In genomic region chr12:1911598-1912575, GRCh38 we compare ENCODE assay signal across 13 cellular contexts. TPM values are rescaled to one million over a fixed set of nuclear protein-coding genes. Genes with fewer than 3 reads are reported as not detected.
A peak's percentile ranks its signal among the peaks of the same experiment; 100 is the strongest.
DNase-seq lines count a peak whose midpoint lies in the region; ATAC-seq and TF ChIP-seq lines count a peak whose summit lies in the region.
"Had no signal": no experiment of that assay in that cellular context is flagged by ENCODE, and none has a peak within 500 bp of the region (broad histone marks: within the 10 kb centered on the region; RNA-seq: fewer than 3 reads in every experiment).

No MANE protein-coding gene starts in this region.

- peaks cover 23% of the 10 kb centered on the region for H3K4me1 Mint-ChIP-seq in activated T-cell treated with anti-CD3 and anti-CD28 coated beads, Interleukin-2, amount 50 U/mL, for 72 hours (ENCODE audit: low read depth)
- H3K4me1 Mint-ChIP-seq in T-helper 2 cell treated with Interferon-gamma antibody and Interleukin-4, amounts not matched to agents 5 μg/mL and 100 μg/mL, for 36 hours (ENCODE audit: low read depth) = peaks cover 20% of the 10 kb centered on the region

- H3K27me3 Mint-ChIP-seq in activated T-cell treated with anti-CD3 and anti-CD28 coated beads, Interleukin-2, amount 50 U/mL, for 72 hours (ENCODE audit: low read depth) = peaks cover 7% of the 10 kb centered on the region
- H3K27me3 Mint-ChIP-seq in T-helper 2 cell treated with Interferon-gamma antibody and Interleukin-4, amounts not matched to agents 5 μg/mL and 100 μg/mL, for 36 hours (ENCODE audit: low read depth) = peaks cover 18% of the 10 kb centered on the region
- H3K27me3 Mint-ChIP-seq: CD4-positive, CD25-positive, alpha-beta regulatory T cell had no signal

- H3K9me3 ChIP-seq in gastroesophageal sphincter = peaks cover 0 to 5% (median 0%) of the 10 kb centered on the region in 3 donors
- H3K9me3 ChIP-seq: ascending aorta had no signal

- TF ChIP-seq POLR2A in gastroesophageal sphincter (IDR thresholded peaks at IDR 0.05) = no peak

- H3K4me1 ChIP-seq in gastroesophageal sphincter = peaks cover 0 to 12% (median 0%) of the 10 kb centered on the region in 3 donors
- H3K4me1 ChIP-seq: ascending aorta had no signal

- peaks cover 0 to 4% of the 10 kb centered on the region in 2 donors for H3K9me3 Mint-ChIP-seq in activated T-cell treated with anti-CD3 and anti-CD28 coated beads, Interleukin-2, amount 50 U/mL, for 72 hours
- H3K9me3 Mint-ChIP-seq in T-helper 2 cell treated with Interferon-gamma antibody and Interleukin-4, amounts not matched to agents 5 μg/mL and 100 μg/mL, for 36 hours = peaks cover 1% of the 10 kb centered on the region

- no peaks in the 10 kb centered on the region for H3K36me3 Mint-ChIP-seq in activated T-cell treated with anti-CD3 and anti-CD28 coated beads, Interleukin-2, amount 50 U/mL, for 72 hours (ENCODE audit: insufficient read depth in 2 of 2)
- no peaks in the 10 kb centered on the region for H3K36me3 Mint-ChIP-seq in T-helper 2 cell treated with Interferon-gamma antibody and Interleukin-4, amounts not matched to agents 5 μg/mL and 100 μg/mL, for 36 hours (ENCODE audit: low read depth)

- H3K27ac Mint-ChIP-seq in activated T-cell treated with anti-CD3 and anti-CD28 coated beads, Interleukin-2, amount 50 U/mL, for 72 hours = no peak overlapping the region
- no peak overlapping the region for H3K27ac Mint-ChIP-seq in T-helper 2 cell treated with Interferon-gamma antibody and Interleukin-4, amounts not matched to agents 5 μg/mL and 100 μg/mL, for 36 hours
- H3K27ac Mint-ChIP-seq: CD4-positive, CD25-positive, alpha-beta regulatory T cell had no signal

- no peak overlapping the region for H3K4me3 Mint-ChIP-seq in activated T-cell treated with anti-CD3 and anti-CD28 coated beads, Interleukin-2, amount 50 U/mL, for 72 hours
- H3K4me3 Mint-ChIP-seq in T-helper 2 cell treated with Interferon-gamma antibody and Interleukin-4, amounts not matched to agents 5 μg/mL and 100 μg/mL, for 36 hours = no peak overlapping the region
- H3K4me3 Mint-ChIP-seq: CD4-positive, CD25-positive, alpha-beta regulatory T cell; naive B cell had no signal

- no peak for TF ChIP-seq EP300 in gastroesophageal sphincter (IDR thresholded peaks at IDR 0.05)

- no peak for ATAC-seq in activated T-cell treated with anti-CD3 and anti-CD28 coated beads, Interleukin-2, amount 50 U/mL, for 72 hours (replicated peaks in 1 of 2)
- no peak for ATAC-seq in HG02938 (IDR thresholded peaks at IDR 0.05; ENCODE audit: unreplicated experiment)
- no peak for ATAC-seq in gastroesophageal sphincter

- WGBS in gastroesophageal sphincter (ENCODE audit: low coverage in 1 of 2), 2 donors = 90 to 95% methylated on average over 3 to 5 of the region's 16 CpGs

- H3K27ac ChIP-seq in gastroesophageal sphincter = no peak overlapping the region
- H3K27ac ChIP-seq: ascending aorta, SK-N-MC had no signal

- no peak overlapping the region for H3K4me3 ChIP-seq in gastroesophageal sphincter
- H3K4me3 ChIP-seq: ascending aorta, SK-N-MC had no signal

- no peaks in the 10 kb centered on the region for H3K36me3 ChIP-seq in gastroesophageal sphincter
- H3K36me3 ChIP-seq: ascending aorta had no signal

- peak; percentile 3 to 10 for DNase-seq in activated T-cell treated with anti-CD3 and anti-CD28 coated beads, Interleukin-2, amount 50 U/mL, for 48 hours
- no peak for DNase-seq in activated T-cell treated with anti-CD3 and anti-CD28 coated beads, Interleukin-2, amount 50 U/mL, for 72 hours
- DNase-seq in NCI-H2081 (lab: John Stamatoyannopoulos, UW) = peak; percentile 51 to 83
- peak; percentile 12 for DNase-seq in iPS-NIHi7 (ENCODE audit: extremely low spot score)
- no peak for DNase-seq in midbrain (lab: John Stamatoyannopoulos, UW)
- no peak for DNase-seq in T-helper 2 cell treated with Interferon-gamma antibody and Interleukin-4, amounts not matched to agents 5 μg/mL and 100 μg/mL, for 36 hours (ENCODE audit: low spot score)
- DNase-seq: activated CD4-positive, alpha-beta T cell treated with anti-CD3 and anti-CD28 coated beads, Interleukin-2, amount 50 U/mL, for 4 hours; CD4-positive, CD25-positive, alpha-beta regulatory T cell; naive B cell had no signal

- no peak for TF ChIP-seq CTCF in gastroesophageal sphincter (IDR thresholded peaks at IDR 0.05)

- peaks cover 28% of the 10 kb centered on the region for H3K27me3 ChIP-seq in gastroesophageal sphincter
- H3K27me3 ChIP-seq: ascending aorta had no signal

RNA-seq across cellular contexts. Expression of gene CACNA2D4, which starts 6.6 kb away (rescaled TPM):
- total RNA-seq in activated T-cell treated with anti-CD3 and anti-CD28 coated beads, Interleukin-2, amount 50 U/mL, for 72 hours = 1 to 10 TPM; 6.0 to 7.2 TPM
- total RNA-seq in gastroesophageal sphincter = 1 to 10 TPM; 1.4 to 3.3 (median 3.0) TPM
- total RNA-seq: ascending aorta had no signal

Comparison
In these comparisons a context has a peak if more than half of its experiments do, and no peak if none do; other contexts are left out.
1. DNase-seq: peak in activated T-cell treated with anti-CD3 and anti-CD28 coated beads, Interleukin-2, amount 50 U/mL, for 48 hours (2 of 2), NCI-H2081 (2 of 2) and iPS-NIHi7 (single experiment); none in activated T-cell treated with anti-CD3 and anti-CD28 coated beads, Interleukin-2, amount 50 U/mL, for 72 hours (0 of 2), midbrain (single experiment) and T-helper 2 cell treated with Interferon-gamma antibody and Interleukin-4, amounts not matched to agents 5 μg/mL and 100 μg/mL, for 36 hours (single experiment).